ENCODE assay signal across 8 cellular contexts in the genomic region with DNA sequence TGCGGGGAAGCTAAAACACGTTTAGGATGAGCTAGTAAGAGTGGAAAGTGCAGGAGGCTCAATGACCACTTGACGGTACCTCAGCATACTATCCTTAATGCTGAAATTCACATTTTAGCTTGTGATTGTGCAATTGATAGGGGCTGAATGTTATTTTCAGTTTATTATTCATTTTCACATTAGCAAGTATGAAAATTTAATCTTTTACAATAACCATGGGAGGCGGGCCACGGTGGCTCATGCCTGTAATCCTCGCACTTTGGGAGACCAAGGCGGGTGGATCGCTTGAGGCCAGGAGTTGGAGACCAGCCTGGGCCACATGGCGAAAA. TPM values are rescaled to one million over a fixed set of nuclear protein-coding genes. Genes with fewer than 3 reads are reported as not detected.
DNase-seq lines count a peak whose midpoint lies in the region; ATAC-seq and TF ChIP-seq lines count a peak whose summit lies in the region.

No MANE protein-coding gene starts in this region.

- peak overlapping the region; percentile 52 to 90 (median 74) for H3K4me3 ChIP-seq in tibial nerve

- ATAC-seq in left lobe of liver: peak; percentile 53

- no peak for TF ChIP-seq CTCF in tibial nerve (IDR thresholded peaks at IDR 0.05)

- no peak for DNase-seq in activated CD4-positive, alpha-beta T cell treated with anti-CD3 and anti-CD28 coated beads, Interleukin-2, amount 10 ng/mL, durations not matched to agents 7 days and 5 days
- no peak for DNase-seq in activated CD4-positive, alpha-beta T cell treated with anti-CD3 and anti-CD28 coated beads for 4 hours
- no peak for DNase-seq in left lobe of liver (ENCODE audit: low spot score)
- no peak for DNase-seq in tibial nerve (ENCODE audit: low spot score in 2 of 2)
- no peak for DNase-seq in NCI-H82 treated with DMSO at 0.1 percent for 48 hours (lab: John Stamatoyannopoulos, UW; ENCODE audit: unreplicated experiment)
- DNase-seq in NCI-H187 (lab: John Stamatoyannopoulos, UW): no peak
- no peak for DNase-seq in NCI-H1436 (lab: John Stamatoyannopoulos, UW)

- H3K36me3 Mint-ChIP-seq in activated CD4-positive, alpha-beta T cell treated with anti-CD3 and anti-CD28 coated beads, Interleukin-2, amount 10 ng/mL, durations not matched to agents 7 days and 5 days (ENCODE audit: low read depth): no peaks in the 10 kb centered on the region
- no peaks in the 10 kb centered on the region for H3K36me3 Mint-ChIP-seq in activated naive CD8-positive, alpha-beta T cell

- peak overlapping the region; percentile 78 for H3K27ac Mint-ChIP-seq in activated CD4-positive, alpha-beta T cell treated with anti-CD3 and anti-CD28 coated beads, Interleukin-2, amount 10 ng/mL, durations not matched to agents 7 days and 5 days
- no peak overlapping the region for H3K27ac Mint-ChIP-seq in activated naive CD8-positive, alpha-beta T cell

- no peaks in the 10 kb centered on the region for H3K9me3 Mint-ChIP-seq in activated CD4-positive, alpha-beta T cell treated with anti-CD3 and anti-CD28 coated beads, Interleukin-2, amount 10 ng/mL, durations not matched to agents 7 days and 5 days
- H3K9me3 Mint-ChIP-seq in activated naive CD8-positive, alpha-beta T cell (ENCODE audit: low read depth): no peaks in the 10 kb centered on the region

- peak overlapping the region in 3 of 4 donors; percentile 82 to 89 (median 82) for H3K27ac ChIP-seq in tibial nerve

- no peaks in the 10 kb centered on the region for H3K9me3 ChIP-seq in tibial nerve

- H3K4me3 Mint-ChIP-seq in activated CD4-positive, alpha-beta T cell treated with anti-CD3 and anti-CD28 coated beads, Interleukin-2, amount 10 ng/mL, durations not matched to agents 7 days and 5 days: peak overlapping the region; percentile 92
- H3K4me3 Mint-ChIP-seq in activated naive CD8-positive, alpha-beta T cell: peak overlapping the region; percentile 93

- H3K4me1 ChIP-seq in tibial nerve: peaks cover 0 to 11% (median 0%) of the 10 kb centered on the region in 4 donors

- peaks cover 12% of the 10 kb centered on the region for H3K4me1 Mint-ChIP-seq in activated CD4-positive, alpha-beta T cell treated with anti-CD3 and anti-CD28 coated beads, Interleukin-2, amount 10 ng/mL, durations not matched to agents 7 days and 5 days
- peaks cover 9% of the 10 kb centered on the region for H3K4me1 Mint-ChIP-seq in activated naive CD8-positive, alpha-beta T cell (ENCODE audit: low read depth)

- 50 to 51% methylated on average over 9 of the region's 9 CpGs for WGBS in tibial nerve, 2 donors

- POLR2A ChIA-PET in activated CD4-positive, alpha-beta T cell treated with anti-CD3 and anti-CD28 coated beads, Interleukin-2, amount 10 ng/mL, durations not matched to agents 7 days and 5 days (lab: Charles Lee): no interaction called here

- TF ChIP-seq EP300 in tibial nerve (IDR thresholded peaks at IDR 0.05): no peak

- CTCF ChIA-PET in activated CD4-positive, alpha-beta T cell treated with anti-CD3 and anti-CD28 coated beads, Interleukin-2, amount 10 ng/mL, durations not matched to agents 7 days and 5 days (lab: Charles Lee): interaction anchor here (0.5 to 2.1 kb wide), 11 partner anchors 8 to 257 kb away, joined by 3 to 13 read pairs (median 5); a partner anchor contains a TSS

- no peaks in the 10 kb centered on the region for H3K36me3 ChIP-seq in tibial nerve

- peaks cover 46% of the 10 kb centered on the region for H3K27me3 Mint-ChIP-seq in activated CD4-positive, alpha-beta T cell treated with anti-CD3 and anti-CD28 coated beads, Interleukin-2, amount 10 ng/mL, durations not matched to agents 7 days and 5 days
- H3K27me3 Mint-ChIP-seq in activated naive CD8-positive, alpha-beta T cell: no peaks in the 10 kb centered on the region

- H3K27me3 ChIP-seq in tibial nerve: no peaks in the 10 kb centered on the region

- no peak for TF ChIP-seq POLR2A in tibial nerve (IDR thresholded peaks at IDR 0.05)

RNA-seq across cellular contexts. Expression of a gene that starts 22.1 kb away (rescaled TPM):
- total RNA-seq in activated CD4-positive, alpha-beta T cell treated with anti-CD3 and anti-CD28 coated beads, Interleukin-2, amount 10 ng/mL, durations not matched to agents 7 days and 5 days: 100 to 1,000 TPM in 1 of 2 experiments, 10 to 100 TPM in 1; 87.9 to 100 TPM
- total RNA-seq in left lobe of liver: 0.55 TPM
- 10 to 100 TPM in 1 of 4 donors, 1 to 10 TPM in 2, under 1 TPM in 1; 0.84 to 12.9 (median 4.1) TPM for total RNA-seq in tibial nerve

Comparison
In these comparisons a context has a peak if more than half of its experiments do, and no peak if none do; other contexts are left out.
1. RNA of a gene that starts 22.1 kb away (total RNA-seq): 87.9 to 100 TPM in activated CD4-positive, alpha-beta T cell treated with anti-CD3 and anti-CD28 coated beads, Interleukin-2, amount 10 ng/mL, durations not matched to agents 7 days and 5 days; 0.84 to 12.9 TPM in tibial nerve and 0.55 TPM in left lobe of liver (single experiment); every median in the first group is over 4 times any median in the second.